In the genomic region with DNA sequence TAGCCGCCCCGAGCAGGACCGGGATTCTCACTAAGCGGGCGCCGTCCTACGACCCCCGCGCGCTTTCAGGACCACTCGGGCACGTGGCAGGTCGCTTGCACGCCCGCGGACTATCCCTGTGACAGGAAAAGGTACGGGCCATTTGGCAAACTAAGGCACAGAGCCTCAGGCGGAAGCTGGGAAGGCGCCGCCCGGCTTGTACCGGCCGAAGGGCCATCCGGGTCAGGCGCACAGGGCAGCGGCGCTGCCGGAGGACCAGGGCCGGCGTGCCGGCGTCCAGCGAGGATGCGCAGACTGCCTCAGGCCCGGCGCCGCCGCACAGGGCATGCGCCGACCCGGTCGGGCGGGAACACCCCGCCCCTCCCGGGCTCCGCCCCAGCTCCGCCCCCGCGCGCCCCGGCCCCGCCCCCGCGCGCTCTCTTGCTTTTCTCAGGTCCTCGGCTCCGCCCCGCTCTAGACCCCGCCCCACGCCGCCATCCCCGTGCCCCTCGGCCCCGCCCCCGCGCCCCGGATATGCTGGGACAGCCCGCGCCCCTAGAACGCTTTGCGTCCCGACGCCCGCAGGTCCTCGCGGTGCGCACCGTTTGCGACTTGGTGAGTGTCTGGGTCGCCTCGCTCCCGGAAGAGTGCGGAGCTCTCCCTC, we compare ENCODE assay signal across 8 cellular contexts. TPM values are rescaled to one million over a fixed set of nuclear protein-coding genes. Genes with fewer than 3 reads are reported as not detected.
A peak's percentile ranks its signal among the peaks of the same experiment; 100 is the strongest.
DNase-seq lines count a peak whose midpoint lies in the region; ATAC-seq and TF ChIP-seq lines count a peak whose summit lies in the region.

MGMT (plus strand) TSS at position 539 of the 643 bp plus-strand sequence.

- intact Hi-C loops in thyroid gland (cut with DNase I), result no loop called here

- peak; percentile 97 to 98 for ATAC-seq in CD4-positive, CD25-positive, alpha-beta regulatory T cell (ENCODE audit: low read depth in 2 of 2)
- ATAC-seq in GM19328 (IDR thresholded peaks at IDR 0.05; ENCODE audit: unreplicated experiment), result peak; percentile 94
- peak; percentile 79 for ATAC-seq in HG03469 (IDR thresholded peaks at IDR 0.05; ENCODE audit: unreplicated experiment)

- H2BK5ac ChIP-seq in trophoblast cell (ENCODE audit: low read depth, low read length, poor library complexity), result peak within 1 kb of the TSS; percentile 46

- WGBS in trophoblast cell (ENCODE audit: extremely low coverage, insufficient coverage, insufficient read length), result no CpG with 5 or more reads among the region's 83 CpGs
- WGBS in thyroid gland, 2 donors, result 6% methylated on average over 12 of the region's 83 CpGs; no CpG with 5 or more reads in 1 of the 2 donors

- H3K27me3 ChIP-seq in CD4-positive, CD25-positive, alpha-beta regulatory T cell (ENCODE audit: control insufficient read depth, insufficient read depth, low read length), result no peaks in the 10 kb centered on the region
- H3K27me3 ChIP-seq in cardiac muscle cell, result no peaks in the 10 kb centered on the region
- H3K27me3 ChIP-seq in trophoblast cell (ENCODE audit: insufficient read depth, low read length), result no peaks in the 10 kb centered on the region
- no peaks in the 10 kb centered on the region for H3K27me3 ChIP-seq in thyroid gland

- peak within 1 kb of the TSS; percentile 93 for H4K12ac ChIP-seq in trophoblast cell (ENCODE audit: low read depth, low read length)

- H3K14ac ChIP-seq in trophoblast cell (ENCODE audit: low read length), result peak within 1 kb of the TSS; percentile 93

- H2AK5ac ChIP-seq in trophoblast cell (ENCODE audit: low read length), result peak within 1 kb of the TSS; percentile 62

- peak; percentile 94 to 97 (median 95) for DNase-seq in CD4-positive, CD25-positive, alpha-beta regulatory T cell
- DNase-seq in SKM-1 (lab: John Stamatoyannopoulos, UW; ENCODE audit: unreplicated experiment) (peak; percentile 37), cardiac muscle cell (ENCODE audit: low read depth in 1 of 2, low spot score in 1 of 2) (peak; percentile 91 to 92), trophoblast cell (peak; percentile 86 to 92), thyroid gland (peak; percentile 95)
- DNase-seq in activated naive CD8-positive, alpha-beta T cell treated with anti-CD3 and anti-CD28 coated beads, Interleukin-2, amount 50 U/mL, for 16 hours (ENCODE audit: low read depth, low spot score), result peak; percentile 99

- no peaks in the 10 kb centered on the region for H3K9me3 ChIP-seq in CD4-positive, CD25-positive, alpha-beta regulatory T cell (ENCODE audit: control insufficient read depth in 2 of 2, low read length in 2 of 2)
- H3K9me3 ChIP-seq in cardiac muscle cell (ENCODE audit: low read depth), result no peaks in the 10 kb centered on the region
- H3K9me3 ChIP-seq in trophoblast cell (ENCODE audit: insufficient read depth, low read depth, low read length), result no peaks in the 10 kb centered on the region
- H3K9me3 ChIP-seq in thyroid gland, result no peaks in the 10 kb centered on the region

- H3K9me3 Mint-ChIP-seq in CD4-positive, CD25-positive, alpha-beta regulatory T cell, result no peaks in the 10 kb centered on the region

- peak within 1 kb of the TSS; percentile 84 for H2BK120ac ChIP-seq in trophoblast cell (ENCODE audit: insufficient read depth, low read length, poor library complexity)

- H3K36me3 ChIP-seq in CD4-positive, CD25-positive, alpha-beta regulatory T cell (ENCODE audit: control insufficient read depth, insufficient read depth, low read length), result peaks cover 6% of the 10 kb centered on the region
- H3K36me3 ChIP-seq in cardiac muscle cell (no peaks in the 10 kb centered on the region), trophoblast cell (ENCODE audit: control insufficient read depth in 1 of 2, insufficient read depth in 2 of 2, low read length in 2 of 2) (peaks cover 0 to 2% of the 10 kb centered on the region in 2 experiments), thyroid gland (no peaks in the 10 kb centered on the region)

- peak within 1 kb of the TSS; percentile 75 for H3K27ac ChIP-seq in CD4-positive, CD25-positive, alpha-beta regulatory T cell (ENCODE audit: insufficient read depth, low read length, poor library complexity, severe bottlenecking)
- no peak within 1 kb of the TSS for H3K27ac ChIP-seq in cardiac muscle cell
- H3K27ac ChIP-seq in trophoblast cell (ENCODE audit: low read depth, low read length), result no peak within 1 kb of the TSS
- H3K27ac ChIP-seq in thyroid gland, result peak within 1 kb of the TSS; percentile 62 to 86 (median 80)

- TF ChIP-seq CTCF in cardiac muscle cell (IDR thresholded peaks at IDR 0.05; ENCODE audit: low read depth, low read length), result no peak
- no peak for TF ChIP-seq CTCF in thyroid gland (IDR thresholded peaks at IDR 0.05)

- peaks cover 18% of the 10 kb centered on the region for H3K4me1 ChIP-seq in CD4-positive, CD25-positive, alpha-beta regulatory T cell (ENCODE audit: control insufficient read depth, insufficient read depth, low read length, poor library complexity, severe bottlenecking)
- H3K4me1 ChIP-seq in cardiac muscle cell (ENCODE audit: low read depth), result no peaks in the 10 kb centered on the region
- peaks cover 25 to 36% of the 10 kb centered on the region in 2 experiments for H3K4me1 ChIP-seq in trophoblast cell (ENCODE audit: control insufficient read depth in 1 of 2, insufficient read depth in 2 of 2, low read length in 2 of 2)
- peaks cover 11 to 12% of the 10 kb centered on the region in 2 donors for H3K4me1 ChIP-seq in thyroid gland

- H3K4ac ChIP-seq in trophoblast cell (ENCODE audit: low read depth, low read length), result peak within 1 kb of the TSS; percentile 81

- H3K79me2 ChIP-seq in trophoblast cell (ENCODE audit: control insufficient read depth, insufficient read depth, low read length, poor library complexity), result peaks cover 7% of the 10 kb centered on the region

- H3K79me1 ChIP-seq in trophoblast cell (ENCODE audit: low read length), result peaks cover 16% of the 10 kb centered on the region

- no peak within 1 kb of the TSS for H3K9ac ChIP-seq in trophoblast cell (ENCODE audit: low read length)

- H3K4me1 Mint-ChIP-seq in CD4-positive, CD25-positive, alpha-beta regulatory T cell, result peaks cover 2 to 36% (median 10%) of the 10 kb centered on the region in 4 donors

- peaks cover 12% of the 10 kb centered on the region for H3K36me3 Mint-ChIP-seq in CD4-positive, CD25-positive, alpha-beta regulatory T cell

- peak within 1 kb of the TSS; percentile 99 for H4K8ac ChIP-seq in trophoblast cell (ENCODE audit: low read depth, low read length)

- H4K91ac ChIP-seq in trophoblast cell (ENCODE audit: low read depth, low read length), result peak within 1 kb of the TSS; percentile 92

- H2AFZ ChIP-seq in trophoblast cell (ENCODE audit: insufficient read depth, low read length, poor library complexity), result peak within 1 kb of the TSS; percentile 96

- H3K4me3 ChIP-seq in CD4-positive, CD25-positive, alpha-beta regulatory T cell (ENCODE audit: low read depth, low read length), result peak within 1 kb of the TSS; percentile 76
- H3K4me3 ChIP-seq in cardiac muscle cell, result peak within 1 kb of the TSS; percentile 56
- peak within 1 kb of the TSS; percentile 78 for H3K4me3 ChIP-seq in trophoblast cell (ENCODE audit: low read depth, low read length)
- H3K4me3 ChIP-seq in thyroid gland (replicated peaks in 1 of 3), result peak within 1 kb of the TSS; percentile 57 to 84 (median 74)

- peak within 1 kb of the TSS; percentile 59 for H3K4me2 ChIP-seq in trophoblast cell (ENCODE audit: low read length)

- peak within 1 kb of the TSS; percentile 86 to 95 (median 90) for H3K4me3 Mint-ChIP-seq in CD4-positive, CD25-positive, alpha-beta regulatory T cell

- H3K27ac Mint-ChIP-seq in CD4-positive, CD25-positive, alpha-beta regulatory T cell, result peak within 1 kb of the TSS; percentile 57 to 87 (median 84)

- H3K27me3 Mint-ChIP-seq in CD4-positive, CD25-positive, alpha-beta regulatory T cell, result peaks cover 7% of the 10 kb centered on the region

- no peak within 1 kb of the TSS for H3K23ac ChIP-seq in trophoblast cell (ENCODE audit: low read length)

- peak in 1 of 2 donors; percentile 68 for TF ChIP-seq POLR2A in thyroid gland (IDR thresholded peaks at IDR 0.05)

- peak within 1 kb of the TSS; percentile 85 for H2BK12ac ChIP-seq in trophoblast cell (ENCODE audit: low read length)

- H3K18ac ChIP-seq in trophoblast cell (ENCODE audit: low read length), result peak within 1 kb of the TSS; percentile 90

RNA-seq across cellular contexts. Expression of gene MGMT, which starts in this region (rescaled TPM):
- 18.7 TPM for total RNA-seq in CD4-positive, CD25-positive, alpha-beta regulatory T cell
- polyA plus RNA-seq in CD4-positive, CD25-positive, alpha-beta regulatory T cell, result 10 to 100 TPM; 32.6 to 48.0 (median 35.6) TPM
- 19.1 and 28.0 TPM in 2 replicates for total RNA-seq in cardiac muscle cell
- polyA plus RNA-seq in cardiac muscle cell, result 21.8 and 48.8 TPM in 2 replicates
- polyA plus RNA-seq in trophoblast cell (2013), result 9.3 and 10.2 TPM in 2 replicates
- total RNA-seq in thyroid gland, result 10 to 100 TPM; 17.6 to 48.7 (median 30.7) TPM

Comparison
In these comparisons a context has a peak if more than half of its experiments do, and no peak if none do; other contexts are left out.
1. DNase-seq: peak in every context shown above with its lines; median percentile 99 in activated naive CD8-positive, alpha-beta T cell treated with anti-CD3 and anti-CD28 coated beads, Interleukin-2, amount 50 U/mL, for 16 hours; 95 in CD4-positive, CD25-positive, alpha-beta regulatory T cell; 95 in thyroid gland; 92 in cardiac muscle cell; 89 in trophoblast cell; 37 in SKM-1.
2. H3K27ac ChIP-seq: peak in CD4-positive, CD25-positive, alpha-beta regulatory T cell (single experiment) and thyroid gland (3 of 3); none in cardiac muscle cell (single experiment) and trophoblast cell (single experiment).
3. Peak in every context shown above with its lines, with median percentiles within 50 percentile points of each other: ATAC-seq and H3K4me3 ChIP-seq.